9 cellular contexts compared by ENCODE assay signal in the genomic region with DNA sequence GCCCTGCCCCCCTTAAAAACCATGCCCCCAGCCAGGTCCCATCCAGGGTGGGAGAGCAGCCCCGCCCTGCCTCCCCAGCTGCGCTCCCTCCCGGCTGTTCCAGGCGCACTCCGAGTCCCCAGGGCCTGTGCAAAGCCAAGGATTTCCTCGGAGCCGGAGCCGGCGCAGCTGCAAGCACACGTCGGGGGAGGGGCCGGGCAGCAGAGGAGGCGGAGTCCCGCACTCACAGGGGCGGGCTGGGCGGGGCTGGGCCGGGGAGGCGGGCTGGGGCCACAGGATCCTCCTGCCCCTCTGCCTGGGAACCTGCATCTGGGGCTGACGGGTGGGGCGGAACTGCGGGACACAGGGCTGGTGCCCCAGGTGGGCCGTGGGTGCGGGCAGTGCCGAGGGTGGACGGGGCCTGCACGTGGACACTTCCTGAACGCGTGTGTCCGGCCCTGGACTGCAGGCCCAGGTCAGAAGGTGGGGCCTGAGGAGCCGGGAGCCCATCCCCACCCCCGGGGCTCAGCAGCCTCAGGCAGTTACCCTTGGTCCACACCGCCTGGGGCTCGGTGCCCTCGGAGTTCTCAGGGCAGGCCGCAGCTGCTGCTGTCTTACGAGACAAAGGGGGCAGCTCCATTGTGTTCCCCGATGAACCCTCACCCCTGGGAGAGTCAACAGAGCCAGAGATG. TPM values are rescaled to one million over a fixed set of nuclear protein-coding genes. Genes with fewer than 3 reads are reported as not detected.
DNase-seq lines count a peak whose midpoint lies in the region; ATAC-seq and TF ChIP-seq lines count a peak whose summit lies in the region.
"Had no signal": no experiment of that assay in that cellular context is flagged by ENCODE, and none has a peak within 500 bp of the region (broad histone marks: within the 10 kb centered on the region; RNA-seq: fewer than 3 reads in every experiment).

No MANE protein-coding gene starts in this region.

- peaks cover 55% of the 10 kb centered on the region for H3K27me3 ChIP-seq in SK-N-SH (ENCODE audit: insufficient read depth)

- no peaks in the 10 kb centered on the region for H3K36me3 ChIP-seq in SK-N-SH (replicated peaks in 1 of 2; ENCODE audit: control insufficient read depth in 1 of 2, insufficient read depth in 2 of 2, low read length in 1 of 2)

- no peak overlapping the region for H3K4me2 ChIP-seq in SK-N-SH

- no peak overlapping the region for H3K9ac ChIP-seq in SK-N-SH

- no CpG with 5 or more reads among the region's 37 CpGs for WGBS in SK-N-SH (ENCODE audit: low lambda C conversion rate)

- H3K9me3 ChIP-seq in SK-N-SH = no peaks in the 10 kb centered on the region

- no peaks in the 10 kb centered on the region for H3K36me3 Mint-ChIP-seq in activated naive CD4-positive, alpha-beta T cell treated with anti-CD3 and anti-CD28 coated beads, Interleukin-2, amount 10 ng/mL, durations not matched to agents 7 days and 5 days

- H3K4me3 Mint-ChIP-seq in activated naive CD4-positive, alpha-beta T cell treated with anti-CD3 and anti-CD28 coated beads, Interleukin-2, amount 10 ng/mL, durations not matched to agents 7 days and 5 days = no peak overlapping the region

- peak; percentile 33 for DNase-seq in activated naive CD4-positive, alpha-beta T cell treated with anti-CD3 and anti-CD28 coated beads, Interleukin-2, amount 10 ng/mL, durations not matched to agents 7 days and 5 days
- no peak for DNase-seq in activated naive CD4-positive, alpha-beta T cell (lab: John Stamatoyannopoulos, UW)
- DNase-seq in SK-N-SH (peak; percentile 69), hepatic stellate cell (ENCODE audit: low spot score) (peak; percentile 76), NCI-H187 treated with DMSO at 0.1 percent for 48 hours (lab: John Stamatoyannopoulos, UW) (no peak)
- DNase-seq in activated CD8-positive, alpha-beta memory T cell treated with anti-CD3 and anti-CD28 coated beads, Interleukin-2, amount 50 U/mL, for 4 hours = no peak

- POLR2A ChIA-PET in SK-N-SH (lab: Yijun Ruan, JAX) = no interaction called here

- no peak for TF ChIP-seq RAD21 in SK-N-SH (IDR thresholded peaks at IDR 0.05; ENCODE audit: low read length)

- H3K9me2 ChIP-seq in SK-N-SH = no peaks in the 10 kb centered on the region

- H3K27me3 Mint-ChIP-seq in activated naive CD4-positive, alpha-beta T cell treated with anti-CD3 and anti-CD28 coated beads, Interleukin-2, amount 10 ng/mL, durations not matched to agents 7 days and 5 days = no peaks in the 10 kb centered on the region

- no peaks in the 10 kb centered on the region for H3K9me3 Mint-ChIP-seq in activated naive CD4-positive, alpha-beta T cell treated with anti-CD3 and anti-CD28 coated beads, Interleukin-2, amount 10 ng/mL, durations not matched to agents 7 days and 5 days

- H4K20me1 ChIP-seq in SK-N-SH (ENCODE audit: insufficient read depth) = no peaks in the 10 kb centered on the region

- no peaks in the 10 kb centered on the region for H3F3A ChIP-seq in SK-N-SH (replicated peaks; ENCODE audit: insufficient read depth)

- H3K27ac ChIP-seq in SK-N-SH (ENCODE audit: low read depth in 2 of 2, low read length in 1 of 2) (no peak overlapping the region), temporal lobe (ENCODE audit: low read depth, low read length) (peak overlapping the region; percentile 79)

- TF ChIP-seq CTCF in SK-N-SH (IDR thresholded peaks at IDR 0.05) = no peak

- no peaks in the 10 kb centered on the region for H3K4me1 Mint-ChIP-seq in activated naive CD4-positive, alpha-beta T cell treated with anti-CD3 and anti-CD28 coated beads, Interleukin-2, amount 10 ng/mL, durations not matched to agents 7 days and 5 days

- no peak for TF ChIP-seq EP300 in SK-N-SH (IDR thresholded peaks at IDR 0.05; ENCODE audit: borderline replicate concordance in 1 of 2, low read depth in 1 of 2, low read length in 1 of 2)

- CTCF ChIA-PET in activated naive CD4-positive, alpha-beta T cell treated with anti-CD3 and anti-CD28 coated beads, Interleukin-2, amount 10 ng/mL, durations not matched to agents 7 days and 5 days (lab: Charles Lee) = interaction anchor here (1.9 kb wide), 1 partner anchor 9 kb away, joined by 5 read pairs; no protein-coding TSS in a partner anchor
- CTCF ChIA-PET in SK-N-SH (lab: Yijun Ruan, JAX) = interaction anchor here (0.6 to 9.6 kb wide), 3 partner anchors 8 to 328 kb away, joined by 3 to 76 read pairs (median 4); no protein-coding TSS in a partner anchor

- H3K4me3 ChIP-seq in SK-N-SH (ENCODE audit: low read depth in 2 of 2, low read length in 1 of 2) = no peak overlapping the region

- no peak for ATAC-seq in GM18907 (IDR thresholded peaks at IDR 0.05; ENCODE audit: unreplicated experiment)

- H3K79me2 ChIP-seq in SK-N-SH (ENCODE audit: insufficient read depth) = no peaks in the 10 kb centered on the region

- no peaks in the 10 kb centered on the region for H3K4me1 ChIP-seq in SK-N-SH (ENCODE audit: control insufficient read depth in 1 of 2, insufficient read depth in 2 of 2, low read depth in 1 of 2, low read length in 1 of 2)

- H2AFZ ChIP-seq in SK-N-SH (ENCODE audit: low read depth) = no peak overlapping the region

- H3K27ac Mint-ChIP-seq in activated naive CD4-positive, alpha-beta T cell treated with anti-CD3 and anti-CD28 coated beads, Interleukin-2, amount 10 ng/mL, durations not matched to agents 7 days and 5 days = no peak overlapping the region

TF ChIP-seq in SK-N-SH, 30 proteins besides CTCF, POLR2A, EP300 and RAD21:
- TF ChIP-seq RFX5 (IDR thresholded peaks at IDR 0.05; ENCODE audit: low read length) (no peak), FOXJ3 (CRISPR knock-in tag; IDR thresholded peaks at IDR 0.05) (no peak), FOXM1 (IDR thresholded peaks at IDR 0.05; ENCODE audit: low read depth) (no peak)

RNA-seq across cellular contexts. Expression of a gene that starts 24.0 kb away (rescaled TPM):
- not detected in 2 replicates for polyA plus RNA-seq in SK-N-SH (2012; rRNA removed)
- polyA plus RNA-seq in SK-N-SH (2012; cell fraction: cytosol; rRNA removed) = 0.01 TPM in 1 of 2 replicates, not detected in the other
- not detected in 2 replicates for polyA plus RNA-seq in SK-N-SH (2012; cell fraction: nucleus; rRNA removed)
- not detected for total RNA-seq in temporal lobe
- total RNA-seq: RPMI7951 had no signal

RNA-seq across cellular contexts. Expression of a gene that starts 47.5 kb away (rescaled TPM):
- polyA plus RNA-seq in SK-N-SH (2012; rRNA removed) = not detected in 2 replicates
- not detected in 2 replicates for polyA plus RNA-seq in SK-N-SH (2012; cell fraction: cytosol; rRNA removed)
- polyA plus RNA-seq in SK-N-SH (2012; cell fraction: nucleus; rRNA removed) = not detected in 2 replicates
- under 0.01 TPM for total RNA-seq in temporal lobe
- total RNA-seq: RPMI7951 had no signal

Comparison
In these comparisons a context has a peak if more than half of its experiments do, and no peak if none do; other contexts are left out.
1. DNase-seq: peak in activated naive CD4-positive, alpha-beta T cell treated with anti-CD3 and anti-CD28 coated beads, Interleukin-2, amount 10 ng/mL, durations not matched to agents 7 days and 5 days (single experiment), SK-N-SH (single experiment) and hepatic stellate cell (single experiment); none in activated naive CD4-positive, alpha-beta T cell (0 of 4), activated CD8-positive, alpha-beta memory T cell treated with anti-CD3 and anti-CD28 coated beads, Interleukin-2, amount 50 U/mL, for 4 hours (single experiment) and NCI-H187 treated with DMSO at 0.1 percent for 48 hours (single experiment).